ENCODE assay signal across 16 cellular contexts in genomic region chr10:108250954-108251620, GRCh38.
DNase-seq lines count a peak whose midpoint lies in the region; ATAC-seq, FAIRE-seq and TF ChIP-seq lines count a peak whose summit lies in the region.
"Had no signal": no experiment of that assay in that cellular context is flagged by ENCODE, and none has a peak within 500 bp of the region (broad histone marks: within the 10 kb centered on the region; RNA-seq: fewer than 3 reads in every experiment).

No MANE protein-coding gene starts in this region.

- peak overlapping the region in 1 of 2 experiments; percentile 81; a peak in 2 of 4 replicates for H3K27ac ChIP-seq in SK-N-SH (ENCODE audit: low read depth in 2 of 2, low read length in 1 of 2)
- H3K27ac ChIP-seq in kidney (ENCODE audit: low read depth in 2 of 2, low read length in 2 of 2) = no peak overlapping the region
- H3K27ac ChIP-seq: BLaER1, KMS-11 had no signal

- TF ChIP-seq CTCF in SK-N-SH (IDR thresholded peaks at IDR 0.05) (no peak), kidney (IDR thresholded peaks at IDR 0.05; ENCODE audit: borderline replicate concordance, extremely low read depth, insufficient read depth) (no peak)

- no peaks in the 10 kb centered on the region for H3K79me2 ChIP-seq in SK-N-SH (ENCODE audit: insufficient read depth)

- H3K9me2 ChIP-seq in SK-N-SH = no peaks in the 10 kb centered on the region

- H3F3A ChIP-seq in SK-N-SH (replicated peaks; ENCODE audit: insufficient read depth) = no peaks in the 10 kb centered on the region

- TF ChIP-seq RAD21 in SK-N-SH (IDR thresholded peaks at IDR 0.05; ENCODE audit: low read length) = no peak

- H3K4me3 ChIP-seq in SK-N-SH (ENCODE audit: low read depth in 2 of 2, low read length in 1 of 2) (no peak overlapping the region), kidney (ENCODE audit: low read length in 2 of 2) (no peak overlapping the region)
- H3K4me3 ChIP-seq: BLaER1 had no signal

- H3K9me3 ChIP-seq in SK-N-SH = 0 out of 2 replicates have a peak, but pooled peaks cover 4% of the 10 kb centered on the region
- H3K9me3 ChIP-seq in kidney (ENCODE audit: control insufficient read depth in 1 of 2, low read length in 2 of 2) = peaks cover 0 to 2% of the 10 kb centered on the region in 2 donors

- no peak overlapping the region for H2AFZ ChIP-seq in SK-N-SH (ENCODE audit: low read depth)

- 4% methylated on average over 4 of the region's 4 CpGs for WGBS in SK-N-SH (ENCODE audit: low lambda C conversion rate)

- POLR2A ChIA-PET in SK-N-SH (lab: Yijun Ruan, JAX) = interaction anchor here (0.7 kb wide), 1 partner anchor 12 kb away, joined by 3 read pairs; no protein-coding TSS in a partner anchor

- H3K4me1 ChIP-seq in SK-N-SH (ENCODE audit: control insufficient read depth in 1 of 2, insufficient read depth in 2 of 2, low read depth in 1 of 2, low read length in 1 of 2) (peaks cover 0 to 6% of the 10 kb centered on the region in 2 experiments; a peak in 1 of 4 replicates), kidney (ENCODE audit: control insufficient read depth in 1 of 2, insufficient read depth in 1 of 2, low read depth in 1 of 2, low read length in 2 of 2) (no peaks in the 10 kb centered on the region)

- no peak overlapping the region; the same call in 1 of the 2 replicates for H3K4me2 ChIP-seq in SK-N-SH
- H3K4me2 ChIP-seq: BLaER1, KMS-11 had no signal

- DNase-seq in M059J (ENCODE audit: low read depth) (peak; percentile 66), SK-N-SH (peak; percentile 11), dermis blood vessel endothelial cell (peak; percentile 42), lung microvascular endothelial cell (ENCODE audit: low read depth in 2 of 2) (peak; percentile 59 to 60), kidney (no peak), left cardiac atrium (no peak), NCI-H2171 treated with DMSO at 0.1 percent for 48 hours (lab: John Stamatoyannopoulos, UW) (no peak)
- DNase-seq: CD8-positive, alpha-beta memory T cell; MM.1S; NCI-H1105; NCI-H187; NCI-H510A treated with DMSO at 0.1 percent for 48 hours had no signal

- intact Hi-C loops in kidney (cut with DNase I) (no loop called here), left cardiac atrium (cut with DNase I) (no loop called here)

- no peaks in the 10 kb centered on the region for H4K20me1 ChIP-seq in SK-N-SH (ENCODE audit: insufficient read depth)
- H4K20me1 ChIP-seq: BLaER1 had no signal

- CTCF ChIA-PET in SK-N-SH (lab: Yijun Ruan, JAX) = interaction anchor here (1.1 kb wide), 1 partner anchor 13 kb away, joined by 3 read pairs; no protein-coding TSS in a partner anchor

- no peak for TF ChIP-seq EP300 in SK-N-SH (IDR thresholded peaks at IDR 0.05; ENCODE audit: borderline replicate concordance in 1 of 2, low read depth in 1 of 2, low read length in 1 of 2)

- FAIRE-seq in kidney (lab: Jason Lieb, UNC) = no peak
- FAIRE-seq: HepG2 had no signal

- no peaks in the 10 kb centered on the region for H3K27me3 ChIP-seq in SK-N-SH (ENCODE audit: insufficient read depth)
- H3K27me3 ChIP-seq: BLaER1 had no signal

- H3K9ac ChIP-seq in SK-N-SH (no peak overlapping the region), kidney (ENCODE audit: low read length in 2 of 2) (no peak overlapping the region)
- H3K9ac ChIP-seq: BLaER1, KMS-11 had no signal

- H3K36me3 ChIP-seq in SK-N-SH (replicated peaks in 1 of 2; ENCODE audit: control insufficient read depth in 1 of 2, insufficient read depth in 2 of 2, low read length in 1 of 2) = no peaks in the 10 kb centered on the region
- H3K36me3 ChIP-seq in kidney (ENCODE audit: control insufficient read depth in 1 of 2, insufficient read depth in 2 of 2, low read length in 2 of 2) = no peaks in the 10 kb centered on the region
- H3K36me3 ChIP-seq: BLaER1 had no signal

- ATAC-seq in left cardiac atrium = no peak
- ATAC-seq in GM21786 (IDR thresholded peaks at IDR 0.05; ENCODE audit: unreplicated experiment) = no peak
- ATAC-seq: HepG2 had no signal

TF ChIP-seq in SK-N-SH, 30 proteins besides CTCF, POLR2A, EP300 and RAD21:
- peak; percentile 33; the same call in 1 of the 2 replicates for TF ChIP-seq TCF12 (IDR thresholded peaks at IDR 0.05)
- TF ChIP-seq TEAD4 (IDR thresholded peaks at IDR 0.05; ENCODE audit: borderline replicate concordance, insufficient read depth) = 0 out of 2 replicates have a peak, but pooled peaks have one; percentile 16
- 0 out of 2 replicates have a peak, but pooled peaks have one; percentile 21 for TF ChIP-seq NFIC (IDR thresholded peaks at IDR 0.05; ENCODE audit: borderline replicate concordance)
- TF ChIP-seq MEF2A (IDR thresholded peaks at IDR 0.05; ENCODE audit: borderline replicate concordance, low read depth) = no peak

Comparison
In these comparisons a context has a peak if more than half of its experiments do, and no peak if none do; other contexts are left out.
1. DNase-seq: peak in M059J (single experiment), SK-N-SH (single experiment), dermis blood vessel endothelial cell (single experiment) and lung microvascular endothelial cell (2 of 2); none in kidney (single experiment), left cardiac atrium (single experiment) and NCI-H2171 treated with DMSO at 0.1 percent for 48 hours (single experiment).